Comparison of ENCODE assay signal across 10 cellular contexts in the genomic region with DNA sequence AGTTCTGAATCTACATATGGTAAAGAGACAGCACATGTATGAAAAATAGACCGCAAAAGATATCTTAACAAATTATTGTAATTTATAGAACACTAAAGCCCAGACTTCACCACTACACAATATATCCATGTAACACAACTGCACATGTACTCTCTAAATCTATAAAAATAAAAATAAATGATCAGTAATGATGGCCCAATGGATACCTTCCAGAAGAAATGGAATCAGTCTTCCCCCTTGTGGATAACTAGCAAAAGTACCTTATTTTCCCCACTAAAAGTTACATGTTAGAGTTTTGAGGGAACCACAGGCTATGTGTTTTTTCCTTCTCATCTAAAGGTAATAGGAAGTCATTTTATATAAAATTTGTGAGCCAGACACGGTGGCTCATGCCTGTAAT. TPM values are rescaled to one million over a fixed set of nuclear protein-coding genes. Genes with fewer than 3 reads are reported as not detected.
DNase-seq lines count a peak whose midpoint lies in the region; ATAC-seq and TF ChIP-seq lines count a peak whose summit lies in the region.
"Had no signal": no experiment of that assay in that cellular context is flagged by ENCODE, and none has a peak within 500 bp of the region (broad histone marks: within the 10 kb centered on the region; RNA-seq: fewer than 3 reads in every experiment).

No MANE protein-coding gene starts in this region.

- peaks cover 6% of the 10 kb centered on the region; the same call in 1 of the 2 replicates for H3K4me1 ChIP-seq in GM23248 (ENCODE audit: insufficient read depth)
- H3K4me1 ChIP-seq in hepatocyte (ENCODE audit: insufficient read depth): peaks cover 11% of the 10 kb centered on the region
- H3K4me1 ChIP-seq in gastrocnemius medialis: peaks cover 10 to 14% of the 10 kb centered on the region in 2 donors

- H2AFZ ChIP-seq in GM23248 (no peak overlapping the region), hepatocyte (no peak overlapping the region)

- H3K9me3 ChIP-seq in GM23248 (ENCODE audit: low read depth) (no peaks in the 10 kb centered on the region), hepatocyte (ENCODE audit: low read depth) (no peaks in the 10 kb centered on the region), gastrocnemius medialis (no peaks in the 10 kb centered on the region)

- H3K79me2 ChIP-seq in GM23248 (ENCODE audit: insufficient read depth) (no peaks in the 10 kb centered on the region), hepatocyte (peaks cover 2% of the 10 kb centered on the region)

- H3K36me3 ChIP-seq in GM23248 (ENCODE audit: low read depth): no peaks in the 10 kb centered on the region
- no peaks in the 10 kb centered on the region for H3K36me3 ChIP-seq in hepatocyte (replicated peaks; ENCODE audit: insufficient read depth, low read depth)
- H3K36me3 ChIP-seq in gastrocnemius medialis: no peaks in the 10 kb centered on the region

- no peak overlapping the region for H3K4me3 ChIP-seq in AG10803 (ENCODE audit: low read length)
- H3K4me3 ChIP-seq in GM23248: no peak overlapping the region
- H3K4me3 ChIP-seq in hepatocyte: no peak overlapping the region
- H3K4me3 ChIP-seq in gastrocnemius medialis: no peak overlapping the region

- H3K4me2 ChIP-seq in GM23248 (ENCODE audit: unreplicated experiment) (no peak overlapping the region), hepatocyte (no peak overlapping the region)

- peaks cover 6% of the 10 kb centered on the region; the same call in 1 of the 2 replicates for H3F3A ChIP-seq in GM23248 (ENCODE audit: insufficient read depth)

- H4K20me1 ChIP-seq in GM23248 (ENCODE audit: insufficient read depth) (no peaks in the 10 kb centered on the region), hepatocyte (ENCODE audit: insufficient read depth, poor library complexity, severe bottlenecking) (no peaks in the 10 kb centered on the region)

- H3K9me2 ChIP-seq in GM23248 (ENCODE audit: insufficient read depth) (no peaks in the 10 kb centered on the region), hepatocyte (replicated peaks; ENCODE audit: insufficient read depth) (no peaks in the 10 kb centered on the region)

- in situ Hi-C loops in GM23248 (cut with MboI): no loop called here
- in situ Hi-C loops in SK-MEL-5 (cut with HindIII; ENCODE audit: low pct_unique_long_range_greater_than_20kb, low sequenced_read_pairs): no loop called here
- in situ Hi-C loops in gastrocnemius medialis (cut with MboI; ENCODE audit: low sequenced_read_pairs in 4 of 4): no loop called here

- no peak overlapping the region for H3K9ac ChIP-seq in GM23248

- TF ChIP-seq CTCF in AG10803 (conservative IDR thresholded peaks at IDR 0.05; ENCODE audit: low read length) (peak; percentile 57), hepatocyte (IDR thresholded peaks at IDR 0.05; ENCODE audit: poor library complexity) (peak; percentile 35), gastrocnemius medialis (IDR thresholded peaks at IDR 0.05 in 4 of 5, conservative IDR thresholded peaks at IDR 0.05 in 1 of 5) (no peak)

- intact Hi-C loops in gastrocnemius medialis (cut with DNase I; ENCODE audit: low total_unique reads): no loop called here
- intact Hi-C loops in left colon (cut with DNase I, micrococcal nuclease): no loop called here

- no peak for ATAC-seq in HG03520 (IDR thresholded peaks at IDR 0.05; ENCODE audit: unreplicated experiment)
- no peak for ATAC-seq in gastrocnemius medialis
- no peak for ATAC-seq in GM19351 (IDR thresholded peaks at IDR 0.05; ENCODE audit: unreplicated experiment)
- ATAC-seq in left colon: no peak

- TF ChIP-seq POLR2A in gastrocnemius medialis (IDR thresholded peaks at IDR 0.05): no peak

- DNase-seq in AG10803 (ENCODE audit: low read depth) (peak; percentile 18), GM23248 (peak; percentile 55), SK-MEL-5 (ENCODE audit: low read depth, low spot score) (peak; percentile 52), hepatocyte (ENCODE audit: low spot score) (no peak), gastrocnemius medialis (no peak), left colon (no peak)
- DNase-seq: amygdala, NCI-H1436 had no signal

- H3K27ac ChIP-seq in GM23248: no peak overlapping the region
- H3K27ac ChIP-seq in hepatocyte: no peak overlapping the region
- H3K27ac ChIP-seq in gastrocnemius medialis: no peak overlapping the region

- H3K27me3 ChIP-seq in GM23248 (replicated peaks; ENCODE audit: insufficient read depth) (no peaks in the 10 kb centered on the region), hepatocyte (no peaks in the 10 kb centered on the region), gastrocnemius medialis (no peaks in the 10 kb centered on the region)

- 90 to 96% methylated on average over 2 of the region's 2 CpGs for WGBS in GM23248 (ENCODE audit: low coverage in 1 of 2, low lambda C conversion rate in 2 of 2, missing lambda C conversion rate in 2 of 2), 2 experiments
- WGBS in hepatocyte (ENCODE audit: low lambda C conversion rate, missing lambda C conversion rate): 78% methylated on average over 2 of the region's 2 CpGs

RNA-seq across cellular contexts. Expression of gene C7orf25, which starts 25.7 kb away (rescaled TPM):
- 11.1 and 19.3 TPM in 2 replicates for total RNA-seq in GM23248 (2014; rRNA removed; shearing (Covaris generic))
- 4.2 and 6.3 TPM in 2 replicates for polyA plus RNA-seq in GM23248 (2016; fragmentation: Nextera tagmentation; extraction: Ambion mirVana)
- 4.5 and 9.0 TPM in 2 replicates for total RNA-seq in SK-MEL-5 (2014; rRNA removed; shearing (Covaris generic))
- 12.6 and 15.4 TPM in 2 replicates for polyA plus RNA-seq in SK-MEL-5 (2015; cell fraction: cytosol; rRNA removed)
- polyA plus RNA-seq in SK-MEL-5 (2015; cell fraction: nucleus; rRNA removed): 17.8 and 28.4 TPM in 2 replicates
- total RNA-seq in hepatocyte: 5.9 and 9.9 TPM in 2 replicates
- 2.4 and 3.9 TPM in 2 replicates for polyA plus RNA-seq in hepatocyte
- 10 to 100 TPM in 1 of 4 donors, 1 to 10 TPM in 3; 4.6 to 13.5 (median 8.0) TPM for total RNA-seq in gastrocnemius medialis
- 1 to 10 TPM; 2.7 to 6.0 TPM for total RNA-seq in left colon

RNA-seq across cellular contexts. Expression of gene PSMA2, which starts 45.8 kb away (rescaled TPM):
- total RNA-seq in GM23248 (2014; rRNA removed; shearing (Covaris generic)): 55.1 and 65.2 TPM in 2 replicates
- 206 and 218 TPM in 2 replicates for polyA plus RNA-seq in GM23248 (2016; fragmentation: Nextera tagmentation; extraction: Ambion mirVana)
- 155 and 176 TPM in 2 replicates for total RNA-seq in SK-MEL-5 (2014; rRNA removed; shearing (Covaris generic))
- polyA plus RNA-seq in SK-MEL-5 (2015; cell fraction: cytosol; rRNA removed): 81.9 and 82.9 TPM in 2 replicates
- polyA plus RNA-seq in SK-MEL-5 (2015; cell fraction: nucleus; rRNA removed): 44.7 and 52.9 TPM in 2 replicates
- total RNA-seq in hepatocyte: 117 and 118 TPM in 2 replicates
- 213 and 217 TPM in 2 replicates for polyA plus RNA-seq in hepatocyte
- 100 to 1,000 TPM; 178 to 246 (median 209) TPM for total RNA-seq in gastrocnemius medialis
- 10 to 100 TPM; 55.5 to 73.0 TPM for total RNA-seq in left colon

RNA-seq across cellular contexts. Expression of gene MRPL32, which starts 46.0 kb away (rescaled TPM):
- 43.4 and 45.3 TPM in 2 replicates for total RNA-seq in GM23248 (2014; rRNA removed; shearing (Covaris generic))
- polyA plus RNA-seq in GM23248 (2016; fragmentation: Nextera tagmentation; extraction: Ambion mirVana) (72.5 and 76.3 TPM in 2 replicates), hepatocyte (59.9 and 69.2 TPM in 2 replicates)
- 99.9 and 117 TPM in 2 replicates for total RNA-seq in SK-MEL-5 (2014; rRNA removed; shearing (Covaris generic))
- polyA plus RNA-seq in SK-MEL-5 (2015; cell fraction: cytosol; rRNA removed): 51.7 and 83.7 TPM in 2 replicates
- 240 and 252 TPM in 2 replicates for polyA plus RNA-seq in SK-MEL-5 (2015; cell fraction: nucleus; rRNA removed)
- total RNA-seq in hepatocyte (67.4 and 70.0 TPM in 2 replicates), gastrocnemius medialis (10 to 100 TPM; 42.6 to 59.2 (median 56.8) TPM), left colon (10 to 100 TPM; 40.1 to 43.3 TPM)

Comparison
In these comparisons a context has a peak if more than half of its experiments do, and no peak if none do; other contexts are left out.
1. DNase-seq: peak in AG10803 (single experiment), GM23248 (single experiment) and SK-MEL-5 (single experiment); none in hepatocyte (single experiment), gastrocnemius medialis (0 of 2) and left colon (0 of 2).
2. CTCF ChIP-seq: peak in AG10803 (single experiment) and hepatocyte (single experiment); none in gastrocnemius medialis (0 of 5).